8 cellular contexts compared by ENCODE assay signal in the genomic region with DNA sequence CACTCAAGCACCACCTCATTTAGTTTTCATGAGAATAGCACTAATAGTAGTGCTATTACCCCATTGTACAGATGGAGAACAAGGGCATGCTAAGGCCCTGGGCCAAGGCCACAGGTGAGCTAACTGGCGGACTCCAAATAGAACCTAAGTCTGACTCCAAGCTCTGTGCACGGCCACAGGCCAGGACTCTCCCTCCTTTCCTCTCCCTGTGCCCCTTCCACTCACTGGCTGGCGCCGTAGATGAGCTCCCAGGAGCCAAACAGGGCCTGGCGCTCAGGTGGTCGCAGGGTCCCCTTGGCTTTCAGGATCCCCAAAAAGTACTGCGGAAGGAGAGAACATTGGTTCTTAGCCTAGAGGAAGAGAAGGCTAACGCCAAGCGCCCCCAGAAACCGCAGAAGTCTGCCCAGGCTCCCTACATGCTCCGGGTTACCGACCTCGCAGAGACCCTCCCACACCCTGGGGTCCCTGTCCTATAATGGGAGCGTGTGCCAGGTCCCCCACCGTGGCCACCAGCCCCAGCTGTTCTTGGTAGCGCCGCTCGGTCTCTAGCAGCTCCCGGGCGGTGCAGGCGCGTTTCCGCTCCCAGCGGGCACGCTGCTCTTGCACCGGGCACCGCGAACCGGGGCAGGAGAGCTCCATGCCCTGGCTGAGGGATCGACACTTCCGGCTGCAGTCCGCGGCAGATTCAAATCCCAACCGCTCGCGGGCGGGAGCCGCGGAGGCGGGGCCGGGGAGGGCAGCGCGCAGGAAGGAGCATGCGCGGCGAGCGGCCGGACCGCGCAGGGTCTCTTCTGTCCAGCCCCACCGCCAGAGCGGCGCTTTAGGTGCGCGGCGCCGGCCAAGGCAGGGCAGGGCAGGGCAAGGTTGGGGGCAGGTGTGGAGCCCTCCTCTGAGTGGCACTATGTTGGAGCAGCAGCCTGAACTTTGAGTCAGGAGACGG. TPM values are rescaled to one million over a fixed set of nuclear protein-coding genes. Genes with fewer than 3 reads are reported as not detected.
A peak's percentile ranks its signal among the peaks of the same experiment; 100 is the strongest.
DNase-seq lines count a peak whose midpoint lies in the region; ATAC-seq lines count a peak whose summit lies in the region.

A gene with protein sequence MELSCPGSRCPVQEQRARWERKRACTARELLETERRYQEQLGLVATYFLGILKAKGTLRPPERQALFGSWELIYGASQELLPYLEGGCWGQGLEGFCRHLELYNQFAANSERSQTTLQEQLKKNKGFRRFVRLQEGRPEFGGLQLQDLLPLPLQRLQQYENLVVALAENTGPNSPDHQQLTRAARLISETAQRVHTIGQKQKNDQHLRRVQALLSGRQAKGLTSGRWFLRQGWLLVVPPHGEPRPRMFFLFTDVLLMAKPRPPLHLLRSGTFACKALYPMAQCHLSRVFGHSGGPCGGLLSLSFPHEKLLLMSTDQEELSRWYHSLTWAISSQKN (minus strand): TSS at position 665 of the 940 bp plus-strand sequence. CDS start 26 bp downstream, at position 639.

- peaks cover 13% of the 10 kb centered on the region for H3K36me3 Mint-ChIP-seq in CD4-positive, CD25-positive, alpha-beta regulatory T cell

- H3K4me3 Mint-ChIP-seq in CD4-positive, CD25-positive, alpha-beta regulatory T cell = peak within 1 kb of the TSS; percentile 85 to 97 (median 90)

- peak within 1 kb of the TSS in 2 of 3 donors; percentile 76 to 90 for H3K27ac Mint-ChIP-seq in CD4-positive, CD25-positive, alpha-beta regulatory T cell

- H3K9me3 Mint-ChIP-seq in CD4-positive, CD25-positive, alpha-beta regulatory T cell = no peaks in the 10 kb centered on the region

- peaks cover 11% of the 10 kb centered on the region for H3K36me3 ChIP-seq in CD4-positive, CD25-positive, alpha-beta regulatory T cell (ENCODE audit: control insufficient read depth, insufficient read depth, low read length)

- no peaks in the 10 kb centered on the region for H3K27me3 ChIP-seq in CD4-positive, CD25-positive, alpha-beta regulatory T cell (ENCODE audit: control insufficient read depth, insufficient read depth, low read length)

- H3K4me1 Mint-ChIP-seq in CD4-positive, CD25-positive, alpha-beta regulatory T cell = peaks cover 10 to 62% (median 42%) of the 10 kb centered on the region in 4 donors

- H3K27me3 Mint-ChIP-seq in CD4-positive, CD25-positive, alpha-beta regulatory T cell = no peaks in the 10 kb centered on the region

- peak; percentile 66 to 69 for ATAC-seq in CD4-positive, CD25-positive, alpha-beta regulatory T cell (ENCODE audit: low read depth in 2 of 2)
- ATAC-seq in GM19324 (IDR thresholded peaks at IDR 0.05; ENCODE audit: low FRiP score, unreplicated experiment) (peak; percentile 82), HG03457 (IDR thresholded peaks at IDR 0.05; ENCODE audit: unreplicated experiment) (peak; percentile 44)

- H3K4me1 ChIP-seq in CD4-positive, CD25-positive, alpha-beta regulatory T cell (ENCODE audit: control insufficient read depth, insufficient read depth, low read length, poor library complexity, severe bottlenecking) = peaks cover 60% of the 10 kb centered on the region

- peak within 1 kb of the TSS; percentile 77 for H3K27ac ChIP-seq in CD4-positive, CD25-positive, alpha-beta regulatory T cell (ENCODE audit: insufficient read depth, low read length, poor library complexity, severe bottlenecking)

- DNase-seq in CD4-positive, CD25-positive, alpha-beta regulatory T cell = peak; percentile 57 to 82 (median 67)
- DNase-seq in NCI-H748 (lab: John Stamatoyannopoulos, UW; ENCODE audit: unreplicated experiment) (peak; percentile 93), lung microvascular endothelial cell (ENCODE audit: low read depth in 2 of 2) (peak; percentile 74 to 79)
- DNase-seq in activated CD4-positive, alpha-beta T cell treated with anti-CD3 and anti-CD28 coated beads, Interleukin-2, amount 50 U/mL, for 48 hours = peak; percentile 83 to 87
- DNase-seq in effector CD4-positive, alpha-beta T cell = peak; percentile 43
- DNase-seq in stimulated activated CD8-positive, alpha-beta memory T cell treated with anti-CD3 and anti-CD28 coated beads, Interleukin-12 subunit alpha, Interleukin-12 subunit beta, amount 100 ng/mL, for 4 hours (ENCODE audit: low read depth) = peak; percentile 51

- H3K9me3 ChIP-seq in CD4-positive, CD25-positive, alpha-beta regulatory T cell (ENCODE audit: control insufficient read depth in 2 of 2, low read length in 2 of 2) = no peaks in the 10 kb centered on the region

- peak within 1 kb of the TSS; percentile 76 for H3K4me3 ChIP-seq in CD4-positive, CD25-positive, alpha-beta regulatory T cell (ENCODE audit: low read depth, low read length)

RNA-seq across cellular contexts. Expression of the gene that starts here (rescaled TPM):
- total RNA-seq in CD4-positive, CD25-positive, alpha-beta regulatory T cell = 0.84 TPM
- under 1 TPM; 0.36 to 0.66 (median 0.44) TPM for polyA plus RNA-seq in CD4-positive, CD25-positive, alpha-beta regulatory T cell
- total RNA-seq in lung microvascular endothelial cell = under 0.01 and 0.44 TPM in 2 replicates

Comparison
In these comparisons a context has a peak if more than half of its experiments do, and no peak if none do; other contexts are left out.
1. Peak in every context shown above with its lines: DNase-seq, ATAC-seq, H3K4me3 ChIP-seq and H3K27ac ChIP-seq.
2. Peak in DNase-seq, ATAC-seq, H3K4me3 ChIP-seq and H3K27ac ChIP-seq in CD4-positive, CD25-positive, alpha-beta regulatory T cell; RNA of the gene not detected or under 1 TPM.
3. Peak in DNase-seq in lung microvascular endothelial cell; RNA of the gene not detected or under 1 TPM.
4. DNase-seq: peak in every context shown above with its lines; median percentile 93 in NCI-H748; 85 in activated CD4-positive, alpha-beta T cell treated with anti-CD3 and anti-CD28 coated beads, Interleukin-2, amount 50 U/mL, for 48 hours; 76 in lung microvascular endothelial cell; 67 in CD4-positive, CD25-positive, alpha-beta regulatory T cell; 51 in stimulated activated CD8-positive, alpha-beta memory T cell treated with anti-CD3 and anti-CD28 coated beads, Interleukin-12 subunit alpha, Interleukin-12 subunit beta, amount 100 ng/mL, for 4 hours; 43 in effector CD4-positive, alpha-beta T cell.